In the genomic region with DNA sequence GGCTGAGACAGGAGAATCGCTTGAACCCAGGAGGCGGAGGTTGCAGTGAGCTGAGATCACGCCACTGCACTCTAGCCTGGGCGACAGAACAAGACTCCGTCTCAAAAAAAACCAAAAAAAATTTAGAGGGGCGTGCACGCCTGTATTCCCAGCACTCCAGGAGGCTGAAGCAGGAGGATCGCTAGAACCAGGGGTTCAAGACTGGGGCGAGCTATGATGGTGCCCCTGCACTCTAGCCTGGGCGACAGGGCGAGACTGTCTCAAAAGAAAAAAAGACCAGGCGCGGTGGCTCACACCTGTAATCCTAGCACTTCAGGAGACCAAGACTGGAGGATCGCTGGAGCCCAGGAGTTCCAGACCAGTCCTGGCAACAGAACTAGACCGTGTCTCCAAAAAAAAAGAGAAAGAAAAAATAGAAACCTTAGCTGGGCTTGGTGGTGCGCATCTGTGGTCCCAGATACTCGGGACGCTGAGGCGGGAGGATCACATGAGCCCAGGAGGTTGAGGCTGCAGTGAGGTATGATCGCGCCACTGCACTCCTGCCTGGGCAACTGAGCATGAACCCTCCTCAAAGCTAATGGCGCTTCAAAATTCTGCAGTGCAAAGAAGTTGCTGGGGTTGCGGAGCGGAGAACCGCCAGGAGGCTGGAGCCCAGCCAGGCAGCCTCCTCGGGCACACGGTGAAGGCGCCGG, we compare ENCODE assay signal across 8 cellular contexts. TPM values are rescaled to one million over a fixed set of nuclear protein-coding genes. Genes with fewer than 3 reads are reported as not detected.
DNase-seq lines count a peak whose midpoint lies in the region; ATAC-seq and TF ChIP-seq lines count a peak whose summit lies in the region.

No MANE protein-coding gene starts in this region.

- H3K9me3 Mint-ChIP-seq in WTC11, result no peaks in the 10 kb centered on the region

- peak overlapping the region; percentile 95 to 97 for H3K27ac ChIP-seq in right atrium auricular region
- peak overlapping the region; percentile 96 for H3K27ac ChIP-seq in skeletal muscle tissue (ENCODE audit: low read depth, low read length)

- H3K27ac Mint-ChIP-seq in WTC11, result peak overlapping the region; percentile 99

- peak; percentile 81 for DNase-seq in GM03348 (ENCODE audit: low spot score)
- DNase-seq in HFF-Myc (ENCODE audit: extremely low read depth, low read depth), result no peak
- no peak for DNase-seq in WTC11 (ENCODE audit: low spot score)
- DNase-seq in right atrium auricular region (ENCODE audit: low spot score), result no peak
- DNase-seq in HK-2 (ENCODE audit: unreplicated experiment), result no peak
- DNase-seq in RKO (ENCODE audit: low spot score), result no peak

- peaks cover 18% of the 10 kb centered on the region for H3K4me1 Mint-ChIP-seq in WTC11

- H3K4me1 ChIP-seq in right atrium auricular region, result peaks cover 0 to 34% of the 10 kb centered on the region in 2 donors
- peaks cover 16 to 40% (median 19%) of the 10 kb centered on the region in 3 donors for H3K4me1 ChIP-seq in skeletal muscle tissue (ENCODE audit: control insufficient read depth in 3 of 3, insufficient read depth in 3 of 3, low read length in 3 of 3)

- H3K4me3 ChIP-seq in HFF-Myc (replicated peaks; ENCODE audit: low read depth, low read length) (peak overlapping the region; percentile 64), right atrium auricular region (peak overlapping the region; percentile 88 to 94), skeletal muscle tissue (ENCODE audit: low read length in 3 of 3) (peak overlapping the region; percentile 93 to 98 (median 97))

- H3K9me3 ChIP-seq in right atrium auricular region, result no peaks in the 10 kb centered on the region
- H3K9me3 ChIP-seq in skeletal muscle tissue (ENCODE audit: control insufficient read depth in 3 of 3, low read length in 3 of 3), result no peaks in the 10 kb centered on the region

- ATAC-seq in WTC11, result peak; percentile 4; the same call in 1 of the 2 replicates
- ATAC-seq in HG03469 (IDR thresholded peaks at IDR 0.05; ENCODE audit: unreplicated experiment), result no peak

- CTCF ChIA-PET in WTC11 (lab: Charles Lee), result interaction anchor here (0.6 to 2.1 kb wide), 5 partner anchors 13 to 702 kb away, joined by 3 to 5 read pairs (median 3); a partner anchor contains a TSS

- peaks cover 2% of the 10 kb centered on the region; the same call in 1 of the 2 replicates for H3K36me3 Mint-ChIP-seq in WTC11

- H3K27me3 ChIP-seq in right atrium auricular region (no peaks in the 10 kb centered on the region), skeletal muscle tissue (ENCODE audit: control insufficient read depth in 3 of 3, insufficient read depth in 3 of 3, low read length in 3 of 3) (no peaks in the 10 kb centered on the region)

- H3K36me3 ChIP-seq in right atrium auricular region (no peaks in the 10 kb centered on the region), skeletal muscle tissue (ENCODE audit: control insufficient read depth in 3 of 3, insufficient read depth in 3 of 3, low read length in 3 of 3) (peaks cover 0 to 4% (median 3%) of the 10 kb centered on the region in 3 donors)

- H3K4me3 Mint-ChIP-seq in WTC11, result peak overlapping the region; percentile 99

- TF ChIP-seq CTCF in HFF-Myc (IDR thresholded peaks at IDR 0.05; ENCODE audit: low read depth, low read length, missing control alignments), result no peak
- TF ChIP-seq CTCF in WTC11 (IDR thresholded peaks at IDR 0.05), result no peak
- no peak for TF ChIP-seq CTCF in right atrium auricular region (IDR thresholded peaks at IDR 0.05)

- POLR2A ChIA-PET in WTC11 (lab: Charles Lee), result interaction anchor here (0.6 to 2.3 kb wide), 6 partner anchors 15 to 529 kb away, joined by 3 to 21 read pairs (median 3); a partner anchor contains a TSS

- peaks cover 15% of the 10 kb centered on the region for H3K27me3 Mint-ChIP-seq in WTC11 (ENCODE audit: low read depth)

- peak overlapping the region; percentile 85 to 97 (median 94) for H3K9ac ChIP-seq in skeletal muscle tissue (ENCODE audit: low read depth in 1 of 3, low read length in 3 of 3)

TF ChIP-seq in WTC11, 78 proteins besides CTCF, POLR2A, EP300 and RAD21:
- peak; percentile 54; the same call in 1 of the 2 replicates for TF ChIP-seq ZNF121 (CRISPR knock-in tag; IDR thresholded peaks at IDR 0.05)
- TF ChIP-seq, protein P1, sequence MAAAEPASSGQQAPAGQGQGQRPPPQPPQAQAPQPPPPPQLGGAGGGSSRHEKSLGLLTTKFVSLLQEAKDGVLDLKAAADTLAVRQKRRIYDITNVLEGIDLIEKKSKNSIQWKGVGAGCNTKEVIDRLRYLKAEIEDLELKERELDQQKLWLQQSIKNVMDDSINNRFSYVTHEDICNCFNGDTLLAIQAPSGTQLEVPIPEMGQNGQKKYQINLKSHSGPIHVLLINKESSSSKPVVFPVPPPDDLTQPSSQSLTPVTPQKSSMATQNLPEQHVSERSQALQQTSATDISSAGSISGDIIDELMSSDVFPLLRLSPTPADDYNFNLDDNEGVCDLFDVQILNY (CRISPR knock-in tag; IDR thresholded peaks at IDR 0.05), result 0 out of 2 replicates have a peak, but pooled peaks have one; percentile 53
- TF ChIP-seq NFE2L1 (CRISPR knock-in tag; IDR thresholded peaks at IDR 0.05), result 0 out of 2 replicates have a peak, but pooled peaks have one; percentile 47
- TF ChIP-seq FOXK1 (CRISPR knock-in tag; IDR thresholded peaks at IDR 0.05), result 0 out of 2 replicates have a peak, but pooled peaks have one; percentile 13
- no peak for TF ChIP-seq EMX1 (CRISPR knock-in tag; IDR thresholded peaks at IDR 0.05)
- 0 out of 2 replicates have a peak, but pooled peaks have one; percentile 7 for TF ChIP-seq NFYB (CRISPR knock-in tag; conservative IDR thresholded peaks at IDR 0.05; ENCODE audit: low read depth)
TF ChIP-seq in WTC11: peak in this region for 5.

RNA-seq across cellular contexts. Expression of a gene that starts 0.4 kb away (rescaled TPM):
- total RNA-seq in WTC11 (2021) (3.0 to 3.5 TPM (median 3.0 TPM) in 3 replicates), right atrium auricular region (1 to 10 TPM; 3.3 to 6.1 TPM), skeletal muscle tissue (1.0 TPM)

RNA-seq across cellular contexts. Expression of a gene that starts 7.0 kb away (rescaled TPM):
- total RNA-seq in WTC11 (2021) (14.3 to 15.1 TPM (median 14.6 TPM) in 3 replicates), right atrium auricular region (1 to 10 TPM; 6.1 to 6.2 TPM), skeletal muscle tissue (25.6 TPM)

RNA-seq across cellular contexts. Expression of a gene that starts 7.2 kb away (rescaled TPM):
- total RNA-seq in WTC11 (2021), result 121 to 132 TPM (median 122 TPM) in 3 replicates
- 10 to 100 TPM; 41.7 to 49.1 TPM for total RNA-seq in right atrium auricular region
- total RNA-seq in skeletal muscle tissue, result 11.0 TPM

RNA-seq across cellular contexts. Expression of a gene that starts 22.3 kb away (rescaled TPM):
- 199 to 235 TPM (median 227 TPM) in 3 replicates for total RNA-seq in WTC11 (2021)
- 100 to 1,000 TPM; 153 to 168 TPM for total RNA-seq in right atrium auricular region
- 73.1 TPM for total RNA-seq in skeletal muscle tissue

RNA-seq across cellular contexts. Expression of a gene that starts 24.9 kb away (rescaled TPM):
- total RNA-seq in WTC11 (2021) (16.9 to 18.0 TPM (median 17.4 TPM) in 3 replicates), right atrium auricular region (10 to 100 TPM; 12.2 to 12.4 TPM), skeletal muscle tissue (20.9 TPM)
